ENCODE assay signal across 28 cellular contexts in the genomic region with DNA sequence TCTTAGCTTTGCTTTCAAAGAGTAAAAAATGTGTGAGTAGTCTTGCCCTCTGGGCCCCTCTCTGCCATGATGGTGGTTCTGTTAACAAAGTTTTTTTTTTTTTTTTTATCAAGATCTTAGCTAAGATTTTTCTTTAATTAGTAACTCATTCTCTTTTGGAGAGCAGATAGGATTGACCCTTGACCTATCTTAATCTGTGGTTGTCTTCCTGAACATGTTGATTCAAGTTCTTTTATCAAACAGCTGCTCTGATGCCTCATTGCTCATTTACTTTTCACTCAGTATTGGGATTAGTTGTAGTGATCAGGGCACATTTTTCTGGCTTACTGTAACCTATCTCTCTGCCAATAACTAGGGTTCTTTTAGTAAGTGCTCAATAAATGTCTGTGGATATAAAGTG.
A peak's percentile ranks its signal among the peaks of the same experiment; 100 is the strongest.
DNase-seq lines count a peak whose midpoint lies in the region; ATAC-seq and TF ChIP-seq lines count a peak whose summit lies in the region.
"Had no signal": no experiment of that assay in that cellular context is flagged by ENCODE, and none has a peak within 500 bp of the region (broad histone marks: within the 10 kb centered on the region; RNA-seq: fewer than 3 reads in every experiment).

No MANE protein-coding gene starts in this region.

- no peaks in the 10 kb centered on the region for H3K27me3 Mint-ChIP-seq in activated naive CD8-positive, alpha-beta T cell
- no peaks in the 10 kb centered on the region for H3K27me3 Mint-ChIP-seq in activated naive CD8-positive, alpha-beta T cell treated with anti-CD3 and anti-CD28 coated beads for 36 hours
- H3K27me3 Mint-ChIP-seq in type B pancreatic cell: peaks cover 11% of the 10 kb centered on the region
- H3K27me3 Mint-ChIP-seq: T-helper 17 cell had no signal

- peak overlapping the region; percentile 2 for H3K27ac Mint-ChIP-seq in activated naive CD8-positive, alpha-beta T cell
- no peak overlapping the region for H3K27ac Mint-ChIP-seq in activated naive CD8-positive, alpha-beta T cell treated with anti-CD3 and anti-CD28 coated beads for 36 hours
- peak overlapping the region; percentile 12 for H3K27ac Mint-ChIP-seq in type B pancreatic cell
- H3K27ac Mint-ChIP-seq: activated T-cell treated with anti-CD3 and anti-CD28 coated beads, Interleukin-2, amount 50 U/mL, for 72 hours; HFFc6; T-helper 17 cell had no signal

- H3K4me3 Mint-ChIP-seq in activated naive CD8-positive, alpha-beta T cell: no peak overlapping the region
- H3K4me3 Mint-ChIP-seq in activated naive CD8-positive, alpha-beta T cell treated with anti-CD3 and anti-CD28 coated beads for 36 hours: no peak overlapping the region
- H3K4me3 Mint-ChIP-seq in type B pancreatic cell: no peak overlapping the region
- H3K4me3 Mint-ChIP-seq: activated T-cell treated with anti-CD3 and anti-CD28 coated beads, Interleukin-2, amount 50 U/mL, for 72 hours; HFFc6; T-helper 17 cell had no signal

- TF ChIP-seq CTCF in liver (IDR thresholded peaks at IDR 0.05; ENCODE audit: low read depth, low read length, missing input control) (no peak), type B pancreatic cell (conservative IDR thresholded peaks at IDR 0.05) (no peak)

- H3K27ac ChIP-seq in liver (ENCODE audit: low read depth in 1 of 2, low read length in 2 of 2): no peak overlapping the region
- H3K27ac ChIP-seq: ovary had no signal

- no peaks in the 10 kb centered on the region for H3K9me3 ChIP-seq in liver (ENCODE audit: control insufficient read depth in 4 of 4, low read length in 3 of 4)
- H3K9me3 ChIP-seq: ovary had no signal

- H3K36me3 Mint-ChIP-seq in activated naive CD8-positive, alpha-beta T cell: peaks cover 16% of the 10 kb centered on the region
- H3K36me3 Mint-ChIP-seq in activated naive CD8-positive, alpha-beta T cell treated with anti-CD3 and anti-CD28 coated beads for 36 hours: peaks cover 53% of the 10 kb centered on the region
- peaks cover 21% of the 10 kb centered on the region for H3K36me3 Mint-ChIP-seq in type B pancreatic cell

- peaks cover 3 to 13% (median 4%) of the 10 kb centered on the region in 4 donors for H3K4me1 ChIP-seq in liver (ENCODE audit: control insufficient read depth in 4 of 4, insufficient read depth in 4 of 4, low read length in 3 of 4)

- TF ChIP-seq RAD21 in liver (IDR thresholded peaks at IDR 0.05): peak; percentile 18 to 23

- ATAC-seq in esophagus mucosa (peak; percentile 41), GM19324 (IDR thresholded peaks at IDR 0.05; ENCODE audit: low FRiP score, unreplicated experiment) (no peak)
- ATAC-seq: activated T-cell treated with anti-CD3 and anti-CD28 coated beads, Interleukin-2, amount 50 U/mL, for 72 hours; K562; PC-3; SK-N-SH treated with all-trans-retinoic acid at 6 μM for 48 hours; stimulated activated naive CD8-positive, alpha-beta T cell treated with anti-CD3 and anti-CD28 coated beads, Interleukin-15, Interleukin-2, amounts not matched to agents 100 U/mL and 50 U/mL, for 24 hours; T-helper 17 cell had no signal

- DNase-seq in activated naive CD8-positive, alpha-beta T cell treated with anti-CD3 and anti-CD28 coated beads for 36 hours: no peak
- DNase-seq in type B pancreatic cell (ENCODE audit: extremely low spot score, unreplicated experiment) (no peak), OCI-M1 (lab: John Stamatoyannopoulos, UW) (no peak), NOMO-1 (lab: John Stamatoyannopoulos, UW; ENCODE audit: unreplicated experiment in 2 of 2) (no peak)
- DNase-seq: activated CD4-positive, alpha-beta T cell treated with anti-CD3 and anti-CD28 coated beads, Interleukin-2, amount 50 U/mL, for 4 hours; activated naive CD4-positive, alpha-beta T cell treated with Interleukin-2 at 50 U/mL for 16 hours; activated T-cell treated with anti-CD3 and anti-CD28 coated beads, Interleukin-2, amount 50 U/mL, for 72 hours; glutamatergic neuron; GOT3; HFFc6; islet precursor cell; MM.1S; NCI-H187 treated with DMSO at 0.1 percent for 48 hours; NCI-H2171 treated with DMSO at 0.1 percent for 48 hours; NCI-H524; ovary; PC-3; Right ventricle myocardium superior; stimulated activated CD4-positive, alpha-beta T cell treated with anti-CD3 and anti-CD28 coated beads, Interleukin-2, amount 100 ng/mL, for 24 hours; stimulated activated naive CD8-positive, alpha-beta T cell treated with anti-CD3 and anti-CD28 coated beads, Interleukin-15, Interleukin-2, amounts not matched to agents 100 U/mL and 50 U/mL, for 24 hours; T-helper 17 cell had no signal

- no peaks in the 10 kb centered on the region for H3K27me3 ChIP-seq in liver (ENCODE audit: control insufficient read depth in 4 of 4, insufficient read depth in 4 of 4, low read length in 3 of 4)
- H3K27me3 ChIP-seq: ovary had no signal

- H3K9ac ChIP-seq in liver (ENCODE audit: low read depth in 1 of 2, low read length in 2 of 2): no peak overlapping the region

- peaks cover 59% of the 10 kb centered on the region for H3K4me1 Mint-ChIP-seq in activated naive CD8-positive, alpha-beta T cell (ENCODE audit: low read depth)
- peaks cover 52% of the 10 kb centered on the region for H3K4me1 Mint-ChIP-seq in activated naive CD8-positive, alpha-beta T cell treated with anti-CD3 and anti-CD28 coated beads for 36 hours
- peaks cover 24% of the 10 kb centered on the region for H3K4me1 Mint-ChIP-seq in type B pancreatic cell (ENCODE audit: unreplicated experiment)

- H3K36me3 ChIP-seq in liver (ENCODE audit: control insufficient read depth in 4 of 4, insufficient read depth in 3 of 4, low read depth in 1 of 4, low read length in 3 of 4): no peaks in the 10 kb centered on the region
- H3K36me3 ChIP-seq: ovary had no signal

- no peak overlapping the region for H3K4me3 ChIP-seq in liver (ENCODE audit: low read depth in 1 of 3, low read length in 3 of 3)
- H3K4me3 ChIP-seq: K562, lung, ovary had no signal

- H3K9me3 Mint-ChIP-seq in activated naive CD8-positive, alpha-beta T cell (ENCODE audit: low read depth): peaks cover 4% of the 10 kb centered on the region
- peaks cover 9% of the 10 kb centered on the region for H3K9me3 Mint-ChIP-seq in activated naive CD8-positive, alpha-beta T cell treated with anti-CD3 and anti-CD28 coated beads for 36 hours
- H3K9me3 Mint-ChIP-seq in type B pancreatic cell: peaks cover 13% of the 10 kb centered on the region

TF ChIP-seq in liver, 16 proteins besides CTCF, POLR2A, EP300 and RAD21 (continues in another document):
- TF ChIP-seq, protein P1, sequence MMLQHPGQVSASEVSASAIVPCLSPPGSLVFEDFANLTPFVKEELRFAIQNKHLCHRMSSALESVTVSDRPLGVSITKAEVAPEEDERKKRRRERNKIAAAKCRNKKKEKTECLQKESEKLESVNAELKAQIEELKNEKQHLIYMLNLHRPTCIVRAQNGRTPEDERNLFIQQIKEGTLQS (IDR thresholded peaks at IDR 0.05): no peak
- TF ChIP-seq, protein P2, sequence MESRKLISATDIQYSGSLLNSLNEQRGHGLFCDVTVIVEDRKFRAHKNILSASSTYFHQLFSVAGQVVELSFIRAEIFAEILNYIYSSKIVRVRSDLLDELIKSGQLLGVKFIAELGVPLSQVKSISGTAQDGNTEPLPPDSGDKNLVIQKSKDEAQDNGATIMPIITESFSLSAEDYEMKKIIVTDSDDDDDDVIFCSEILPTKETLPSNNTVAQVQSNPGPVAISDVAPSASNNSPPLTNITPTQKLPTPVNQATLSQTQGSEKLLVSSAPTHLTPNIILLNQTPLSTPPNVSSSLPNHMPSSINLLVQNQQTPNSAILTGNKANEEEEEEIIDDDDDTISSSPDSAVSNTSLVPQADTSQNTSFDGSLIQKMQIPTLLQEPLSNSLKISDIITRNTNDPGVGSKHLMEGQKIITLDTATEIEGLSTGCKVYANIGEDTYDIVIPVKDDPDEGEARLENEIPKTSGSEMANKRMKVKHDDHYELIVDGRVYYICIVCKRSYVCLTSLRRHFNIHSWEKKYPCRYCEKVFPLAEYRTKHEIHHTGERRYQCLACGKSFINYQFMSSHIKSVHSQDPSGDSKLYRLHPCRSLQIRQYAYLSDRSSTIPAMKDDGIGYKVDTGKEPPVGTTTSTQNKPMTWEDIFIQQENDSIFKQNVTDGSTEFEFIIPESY (IDR thresholded peaks at IDR 0.05): no peak
- TF ChIP-seq NR2F2 (IDR thresholded peaks at IDR 0.05): peak; percentile 64
- no peak for TF ChIP-seq EGR1 (IDR thresholded peaks at IDR 0.05; ENCODE audit: low read depth in 2 of 2)
- TF ChIP-seq HNF4G (IDR thresholded peaks at IDR 0.05): no peak
- TF ChIP-seq, protein P3, sequence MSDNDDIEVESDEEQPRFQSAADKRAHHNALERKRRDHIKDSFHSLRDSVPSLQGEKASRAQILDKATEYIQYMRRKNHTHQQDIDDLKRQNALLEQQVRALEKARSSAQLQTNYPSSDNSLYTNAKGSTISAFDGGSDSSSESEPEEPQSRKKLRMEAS (IDR thresholded peaks at IDR 0.05): no peak
- peak; percentile 20 to 55 for TF ChIP-seq RXRA (IDR thresholded peaks at IDR 0.05)
- peak; percentile 59 for TF ChIP-seq FOXA2 (IDR thresholded peaks at IDR 0.05)
- TF ChIP-seq FOXA1 (IDR thresholded peaks at IDR 0.05): no peak
- TF ChIP-seq, protein P4, sequence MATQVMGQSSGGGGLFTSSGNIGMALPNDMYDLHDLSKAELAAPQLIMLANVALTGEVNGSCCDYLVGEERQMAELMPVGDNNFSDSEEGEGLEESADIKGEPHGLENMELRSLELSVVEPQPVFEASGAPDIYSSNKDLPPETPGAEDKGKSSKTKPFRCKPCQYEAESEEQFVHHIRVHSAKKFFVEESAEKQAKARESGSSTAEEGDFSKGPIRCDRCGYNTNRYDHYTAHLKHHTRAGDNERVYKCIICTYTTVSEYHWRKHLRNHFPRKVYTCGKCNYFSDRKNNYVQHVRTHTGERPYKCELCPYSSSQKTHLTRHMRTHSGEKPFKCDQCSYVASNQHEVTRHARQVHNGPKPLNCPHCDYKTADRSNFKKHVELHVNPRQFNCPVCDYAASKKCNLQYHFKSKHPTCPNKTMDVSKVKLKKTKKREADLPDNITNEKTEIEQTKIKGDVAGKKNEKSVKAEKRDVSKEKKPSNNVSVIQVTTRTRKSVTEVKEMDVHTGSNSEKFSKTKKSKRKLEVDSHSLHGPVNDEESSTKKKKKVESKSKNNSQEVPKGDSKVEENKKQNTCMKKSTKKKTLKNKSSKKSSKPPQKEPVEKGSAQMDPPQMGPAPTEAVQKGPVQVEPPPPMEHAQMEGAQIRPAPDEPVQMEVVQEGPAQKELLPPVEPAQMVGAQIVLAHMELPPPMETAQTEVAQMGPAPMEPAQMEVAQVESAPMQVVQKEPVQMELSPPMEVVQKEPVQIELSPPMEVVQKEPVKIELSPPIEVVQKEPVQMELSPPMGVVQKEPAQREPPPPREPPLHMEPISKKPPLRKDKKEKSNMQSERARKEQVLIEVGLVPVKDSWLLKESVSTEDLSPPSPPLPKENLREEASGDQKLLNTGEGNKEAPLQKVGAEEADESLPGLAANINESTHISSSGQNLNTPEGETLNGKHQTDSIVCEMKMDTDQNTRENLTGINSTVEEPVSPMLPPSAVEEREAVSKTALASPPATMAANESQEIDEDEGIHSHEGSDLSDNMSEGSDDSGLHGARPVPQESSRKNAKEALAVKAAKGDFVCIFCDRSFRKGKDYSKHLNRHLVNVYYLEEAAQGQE (IDR thresholded peaks at IDR 0.05): no peak
- peak in 1 of 2 donors; percentile 44 for TF ChIP-seq JUND (IDR thresholded peaks at IDR 0.05)
- no peak for TF ChIP-seq YY1 (IDR thresholded peaks at IDR 0.05)
- TF ChIP-seq HNF4A (conservative IDR thresholded peaks at IDR 0.05): peak; percentile 46 to 63
- peak; percentile 46 for TF ChIP-seq SP1 (IDR thresholded peaks at IDR 0.05)
